8 cellular contexts compared by ENCODE assay signal in genomic region chr11:46560300-46561025, GRCh38. TPM values are rescaled to one million over a fixed set of nuclear protein-coding genes. Genes with fewer than 3 reads are reported as not detected.
DNase-seq lines count a peak whose midpoint lies in the region; ATAC-seq, FAIRE-seq and TF ChIP-seq lines count a peak whose summit lies in the region.

No MANE protein-coding gene starts in this region.

- H3K4me3 ChIP-seq in thoracic aorta, result peak overlapping the region; percentile 68

- no peaks in the 10 kb centered on the region for H3K9me3 ChIP-seq in thoracic aorta

- H3K4me1 ChIP-seq in thoracic aorta (ENCODE audit: control insufficient read depth in 1 of 2, low read depth in 2 of 2), result peaks cover 19 to 46% of the 10 kb centered on the region in 2 donors

- ATAC-seq in thoracic aorta (ENCODE audit: insufficient number of reproducible peaks, low FRiP score, low read depth), result no peak

- no peaks in the 10 kb centered on the region for H3K36me3 ChIP-seq in thoracic aorta

- DNase-seq in AG08395 (ENCODE audit: low spot score) (peak; percentile 33), GM13976 (ENCODE audit: low spot score) (peak; percentile 48), M059J (ENCODE audit: low read depth) (peak; percentile 66), thoracic aorta (ENCODE audit: low spot score) (no peak), HPDE6-E6E7 (ENCODE audit: extremely low spot score) (no peak), mesenteric fat pad (ENCODE audit: low spot score) (no peak)

- H3K27me3 ChIP-seq in thoracic aorta (replicated peaks; ENCODE audit: insufficient read depth), result no peaks in the 10 kb centered on the region

- FAIRE-seq in islet of Langerhans (lab: Jason Lieb, UNC), result peak; percentile 30

- H3K27ac ChIP-seq in angular gyrus (ENCODE audit: low read depth, low read length) (peak overlapping the region; percentile 16), thoracic aorta (peak overlapping the region; percentile 33 to 74)

- in situ Hi-C loops in GM13976 (cut with MboI; ENCODE audit: low sequenced_read_pairs, unreplicated experiment), result no loop called here

- no peak for TF ChIP-seq CTCF in GM13976 (IDR thresholded peaks at IDR 0.05; ENCODE audit: borderline replicate concordance, control extremely low read depth, extremely low read depth, insufficient read depth, missing control alignments)
- no peak for TF ChIP-seq CTCF in thoracic aorta (IDR thresholded peaks at IDR 0.05)

RNA-seq across cellular contexts. Expression of gene AMBRA1, which starts 33.4 kb away (rescaled TPM):
- 28.6 and 32.2 TPM in 2 replicates for total RNA-seq in M059J (2014; rRNA removed; shearing (Covaris generic))
- total RNA-seq in thoracic aorta (10 to 100 TPM; 35.2 to 42.2 TPM), mesenteric fat pad (22.3 TPM)

RNA-seq across cellular contexts. Expression of gene HARBI1, which starts 56.6 kb away (rescaled TPM):
- total RNA-seq in M059J (2014; rRNA removed; shearing (Covaris generic)), result 5.3 and 6.4 TPM in 2 replicates
- total RNA-seq in thoracic aorta (1 to 10 TPM in 1 of 2 donors, not detected in 1; 1.1 TPM), mesenteric fat pad (4.9 TPM)

RNA-seq across cellular contexts. Expression of gene ATG13, which starts 56.9 kb away (rescaled TPM):
- 83.7 and 95.0 TPM in 2 replicates for total RNA-seq in M059J (2014; rRNA removed; shearing (Covaris generic))
- total RNA-seq in thoracic aorta (100 to 1,000 TPM; 121 to 144 TPM), mesenteric fat pad (49.7 TPM)

Comparison
In these comparisons a context has a peak if more than half of its experiments do, and no peak if none do; other contexts are left out.
1. DNase-seq: peak in AG08395 (single experiment), GM13976 (single experiment) and M059J (single experiment); none in thoracic aorta (single experiment), HPDE6-E6E7 (single experiment) and mesenteric fat pad (single experiment).